Comparison of ENCODE assay signal across 23 cellular contexts in the genomic region with DNA sequence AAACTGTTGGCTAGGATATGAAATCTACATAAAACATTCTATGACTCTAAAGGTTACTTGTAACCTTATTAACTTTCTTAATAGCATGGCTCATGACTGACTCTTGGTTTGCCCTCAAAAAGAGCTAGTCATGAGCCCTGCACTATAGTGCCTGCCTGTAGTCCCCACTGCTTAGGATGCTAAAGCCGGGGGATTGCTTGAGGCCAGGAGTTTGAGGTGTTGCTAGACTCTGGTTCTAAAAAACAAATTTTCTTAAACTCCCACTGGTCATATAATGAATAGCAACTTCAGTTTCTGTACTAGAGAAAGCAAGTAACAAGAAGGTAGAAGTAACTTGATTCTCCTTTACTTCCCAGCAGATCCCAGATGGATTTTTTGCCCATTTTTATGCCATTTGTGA.
"Had no signal": no experiment of that assay in that cellular context is flagged by ENCODE, and none has a peak within 500 bp of the region (broad histone marks: within the 10 kb centered on the region; RNA-seq: fewer than 3 reads in every experiment).

No MANE protein-coding gene starts in this region.

- H3K27ac ChIP-seq: esophagus squamous epithelium, pancreas, right lobe of liver, thoracic aorta, transverse colon, upper lobe of right lung, uterus had no signal

- FAIRE-seq: endometrium, kidney, pancreas, small intestine had no signal

- H3K9me3 Mint-ChIP-seq: effector memory CD8-positive, alpha-beta T cell; memory B cell; natural killer cell had no signal

- H3K27me3 Mint-ChIP-seq: effector memory CD8-positive, alpha-beta T cell; memory B cell had no signal

- DNase-seq: cortex of kidney; effector memory CD8-positive, alpha-beta T cell; erythroblast; esophagus squamous epithelium; foreskin melanocyte; kidney; natural killer cell; occipital lobe; pancreas; right lobe of liver; small intestine; stimulated activated CD4-positive, alpha-beta T cell treated with anti-CD3 and anti-CD28 coated beads, Interleukin-1b, Interleukin-23, amount 100 ng/mL, for 48 hours; stimulated activated CD4-positive, alpha-beta T cell treated with anti-CD3 and anti-CD28 coated beads, Interleukin-4, amount 100 ng/mL, for 1 hour; stimulated activated CD8-positive, alpha-beta memory T cell treated with anti-CD3 and anti-CD28 coated beads, Interleukin-4, amount 100 ng/mL, for 48 hours; stimulated activated naive CD4-positive, alpha-beta T cell; transverse colon; upper lobe of right lung; uterus had no signal

- H3K9me3 ChIP-seq: esophagus squamous epithelium, pancreas, right lobe of liver, thoracic aorta, transverse colon, upper lobe of right lung, uterus had no signal

- H3K36me3 ChIP-seq: right lobe of liver, uterus had no signal

- H3K4me1 Mint-ChIP-seq: memory B cell, natural killer cell had no signal

- ATAC-seq: effector memory CD8-positive, alpha-beta T cell; left lobe of liver; natural killer cell; pancreas; right lobe of liver; upper lobe of right lung had no signal

- H3K27me3 ChIP-seq: esophagus squamous epithelium, pancreas, right lobe of liver, transverse colon, upper lobe of right lung, uterus had no signal

- H3K27ac Mint-ChIP-seq: effector memory CD8-positive, alpha-beta T cell; memory B cell; natural killer cell had no signal

- H3K4me3 Mint-ChIP-seq: effector memory CD8-positive, alpha-beta T cell; memory B cell; natural killer cell had no signal

- H3K4me3 ChIP-seq: esophagus squamous epithelium, lung, pancreas, right lobe of liver, thoracic aorta, transverse colon, upper lobe of right lung, uterus had no signal

- H3K4me1 ChIP-seq: esophagus squamous epithelium, right lobe of liver, transverse colon, upper lobe of right lung, uterus had no signal
